18 cellular contexts compared by ENCODE assay signal in the genomic region with DNA sequence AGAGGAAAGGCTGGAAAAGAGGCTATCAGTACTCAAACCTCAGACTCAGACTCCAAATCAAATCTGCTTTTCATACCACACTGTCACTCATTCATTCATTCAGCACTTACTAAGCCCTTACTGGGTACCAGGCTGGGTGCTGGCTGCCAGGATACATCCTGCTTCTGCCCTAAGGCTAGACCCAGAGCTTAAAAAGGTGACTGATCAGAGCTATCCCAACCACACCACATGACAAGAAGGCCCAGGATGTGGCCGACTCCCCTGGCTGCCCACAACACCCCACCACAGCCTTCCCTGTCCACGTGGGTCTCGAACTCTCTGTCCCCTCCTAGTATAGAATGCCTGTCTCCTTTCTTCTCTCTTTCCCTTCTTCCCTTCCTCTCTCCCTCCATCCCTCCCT. TPM values are rescaled to one million over a fixed set of nuclear protein-coding genes. Genes with fewer than 3 reads are reported as not detected.
DNase-seq lines count a peak whose midpoint lies in the region; ATAC-seq and TF ChIP-seq lines count a peak whose summit lies in the region.
"Had no signal": no experiment of that assay in that cellular context is flagged by ENCODE, and none has a peak within 500 bp of the region (broad histone marks: within the 10 kb centered on the region; RNA-seq: fewer than 3 reads in every experiment).

No MANE protein-coding gene starts in this region.

- DNase-seq in cardiac septum (ENCODE audit: low spot score) (peak; percentile 22), Right ventricle myocardium inferior (ENCODE audit: missing footprints) (no peak), chondrocyte (ENCODE audit: low spot score) (peak; percentile 36), mesenteric fat pad (ENCODE audit: low spot score) (peak; percentile 45), nucleus accumbens (lab: John Stamatoyannopoulos, UW) (no peak), NCI-H524 treated with DMSO at 0.1 percent for 48 hours (lab: John Stamatoyannopoulos, UW) (no peak)
- DNase-seq in stimulated activated effector memory CD8-positive, alpha-beta T cell treated with anti-CD3 and anti-CD28 coated beads, Interleukin-12 subunit alpha, Interleukin-12 subunit beta, amount 100 ng/mL, for 72 hours (ENCODE audit: low spot score in 2 of 2): no peak
- DNase-seq: CD4-positive, alpha-beta memory T cell; DMS79 treated with DMSO at 0.1 percent for 48 hours; GDM1; NCI-H1417 treated with DMSO at 0.1 percent for 48 hours; NCI-H2029; NCI-H510A; SIG-M5 had no signal

- no peak overlapping the region for H3K27ac Mint-ChIP-seq in chondrocyte (ENCODE audit: unreplicated experiment)
- no peak overlapping the region for H3K27ac Mint-ChIP-seq in stimulated activated effector memory CD8-positive, alpha-beta T cell treated with anti-CD3 and anti-CD28 coated beads, Interleukin-12 subunit alpha, Interleukin-12 subunit beta, amount 100 ng/mL, for 72 hours
- H3K27ac Mint-ChIP-seq: CD4-positive, alpha-beta memory T cell had no signal

- intact Hi-C loops in cardiac septum (cut with DNase I): no loop called here
- intact Hi-C loops in Right ventricle myocardium inferior (cut with DNase I): no loop called here

- H3K4me1 Mint-ChIP-seq in chondrocyte (ENCODE audit: low read depth): peaks cover 6% of the 10 kb centered on the region
- no peaks in the 10 kb centered on the region for H3K4me1 Mint-ChIP-seq in stimulated activated effector memory CD8-positive, alpha-beta T cell treated with anti-CD3 and anti-CD28 coated beads, Interleukin-12 subunit alpha, Interleukin-12 subunit beta, amount 100 ng/mL, for 72 hours
- H3K4me1 Mint-ChIP-seq: CD4-positive, alpha-beta memory T cell had no signal

- ATAC-seq in Right ventricle myocardium inferior: no peak
- ATAC-seq in stimulated activated effector memory CD8-positive, alpha-beta T cell treated with anti-CD3 and anti-CD28 coated beads, Interleukin-12 subunit alpha, Interleukin-12 subunit beta, amount 100 ng/mL, for 72 hours: peak; percentile 35
- no peak for ATAC-seq in GM18520 (IDR thresholded peaks at IDR 0.05; ENCODE audit: unreplicated experiment)
- ATAC-seq: HCT116, K562 had no signal

- H3K4me3 Mint-ChIP-seq in chondrocyte (ENCODE audit: unreplicated experiment): no peak overlapping the region
- H3K4me3 Mint-ChIP-seq in stimulated activated effector memory CD8-positive, alpha-beta T cell treated with anti-CD3 and anti-CD28 coated beads, Interleukin-12 subunit alpha, Interleukin-12 subunit beta, amount 100 ng/mL, for 72 hours: no peak overlapping the region
- H3K4me3 Mint-ChIP-seq: CD4-positive, alpha-beta memory T cell had no signal

- peaks cover 47% of the 10 kb centered on the region for H3K27me3 Mint-ChIP-seq in chondrocyte (ENCODE audit: low read depth)

- peaks cover 3% of the 10 kb centered on the region for H3K9me3 Mint-ChIP-seq in chondrocyte (ENCODE audit: low read depth)
- peaks cover 2% of the 10 kb centered on the region for H3K9me3 Mint-ChIP-seq in stimulated activated effector memory CD8-positive, alpha-beta T cell treated with anti-CD3 and anti-CD28 coated beads, Interleukin-12 subunit alpha, Interleukin-12 subunit beta, amount 100 ng/mL, for 72 hours

- H3K36me3 Mint-ChIP-seq in chondrocyte (ENCODE audit: low read depth): peaks cover 2% of the 10 kb centered on the region
- no peaks in the 10 kb centered on the region for H3K36me3 Mint-ChIP-seq in stimulated activated effector memory CD8-positive, alpha-beta T cell treated with anti-CD3 and anti-CD28 coated beads, Interleukin-12 subunit alpha, Interleukin-12 subunit beta, amount 100 ng/mL, for 72 hours
- H3K36me3 Mint-ChIP-seq: CD4-positive, alpha-beta memory T cell had no signal

- no peak for TF ChIP-seq CTCF in chondrocyte (IDR thresholded peaks at IDR 0.05)

RNA-seq across cellular contexts. Expression of a gene that starts 23.4 kb away (rescaled TPM):
- total RNA-seq in cardiac septum: 0.70 TPM
- 4.5 TPM for total RNA-seq in Right ventricle myocardium inferior
- 0.77 to 2.9 TPM (median 2.8 TPM) in 3 replicates for total RNA-seq in chondrocyte
- total RNA-seq in mesenteric fat pad: 1.9 TPM
- total RNA-seq: CD4-positive, alpha-beta memory T cell had no signal

RNA-seq across cellular contexts. Expression of a gene that starts 27.9 kb away (rescaled TPM):
- total RNA-seq in cardiac septum (not detected), Right ventricle myocardium inferior (not detected), chondrocyte (not detected in 3 replicates), mesenteric fat pad (not detected)
- total RNA-seq: A172; CD4-positive, alpha-beta memory T cell; K562 had no signal

Comparison
In these comparisons a context has a peak if more than half of its experiments do, and no peak if none do; other contexts are left out.
1. DNase-seq: peak in cardiac septum (single experiment), chondrocyte (single experiment) and mesenteric fat pad (single experiment); none in Right ventricle myocardium inferior (single experiment), stimulated activated effector memory CD8-positive, alpha-beta T cell treated with anti-CD3 and anti-CD28 coated beads, Interleukin-12 subunit alpha, Interleukin-12 subunit beta, amount 100 ng/mL, for 72 hours (0 of 2), nucleus accumbens (0 of 56) and NCI-H524 treated with DMSO at 0.1 percent for 48 hours (single experiment).